11 cellular contexts compared by ENCODE assay signal in the genomic region with DNA sequence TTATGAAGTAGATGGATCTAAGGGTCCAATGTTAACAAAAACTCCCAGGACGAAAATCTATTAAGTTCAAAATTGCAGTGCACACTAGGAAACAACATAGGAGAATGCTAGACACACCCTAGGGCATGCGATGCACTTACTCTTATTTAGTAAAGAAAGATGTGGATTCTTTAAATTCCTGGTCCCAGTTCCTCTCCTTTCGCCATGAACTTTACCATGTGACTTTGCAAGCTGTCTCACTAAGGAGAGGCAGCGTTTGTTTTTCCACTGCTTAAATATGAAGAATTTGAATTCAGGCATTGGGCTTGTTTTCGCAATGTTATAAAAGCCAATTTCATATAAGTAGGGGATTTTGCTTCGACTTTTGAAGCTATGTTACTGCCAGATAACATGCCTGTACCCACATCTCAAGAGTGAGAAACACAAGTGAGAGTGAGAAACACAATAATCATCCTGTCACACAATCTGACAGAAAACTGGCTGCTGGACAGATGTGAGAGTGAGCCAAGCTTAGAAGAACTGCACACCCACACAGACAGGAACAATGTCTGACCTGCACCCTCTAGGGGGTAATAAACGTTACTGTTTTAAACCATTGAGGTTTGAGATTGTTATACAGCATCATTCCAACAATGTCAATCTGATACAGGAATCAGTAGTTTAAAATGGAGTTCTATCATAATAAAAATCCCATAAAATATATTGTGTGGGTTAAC.
DNase-seq lines count a peak whose midpoint lies in the region; ATAC-seq and TF ChIP-seq lines count a peak whose summit lies in the region.
"Had no signal": no experiment of that assay in that cellular context is flagged by ENCODE, and none has a peak within 500 bp of the region (broad histone marks: within the 10 kb centered on the region; RNA-seq: fewer than 3 reads in every experiment).

No MANE protein-coding gene starts in this region.

- H3K36me3 Mint-ChIP-seq in activated CD4-positive, alpha-beta T cell treated with anti-CD3 and anti-CD28 coated beads, Interleukin-2, amount 10 ng/mL, durations not matched to agents 7 days and 5 days (ENCODE audit: low read depth) = no peaks in the 10 kb centered on the region

- H2AFZ ChIP-seq in fibroblast of lung (ENCODE audit: low read length) = no peak overlapping the region

- no peaks in the 10 kb centered on the region for H3K36me3 ChIP-seq in fibroblast of lung (ENCODE audit: control insufficient read depth, insufficient read depth, low read length)

- H3K4me3 ChIP-seq in fibroblast of lung (replicated peaks in 1 of 4; ENCODE audit: control extremely low read depth in 1 of 4, insufficient read depth in 1 of 4, low read depth in 3 of 4, low read length in 4 of 4) (no peak overlapping the region), skeletal muscle cell (ENCODE audit: low read depth, low read length) (no peak overlapping the region)
- H3K4me3 ChIP-seq: testis had no signal

- H3K4me1 ChIP-seq in fibroblast of lung (ENCODE audit: control insufficient read depth, extremely low read depth, insufficient read depth, low read length) = no peaks in the 10 kb centered on the region
- H3K4me1 ChIP-seq: testis had no signal

- CTCF ChIA-PET in activated CD4-positive, alpha-beta T cell treated with anti-CD3 and anti-CD28 coated beads, Interleukin-2, amount 10 ng/mL, durations not matched to agents 7 days and 5 days (lab: Charles Lee) = no interaction called here

- H3K79me2 ChIP-seq in fibroblast of lung (ENCODE audit: control insufficient read depth, insufficient read depth, low read length) = no peaks in the 10 kb centered on the region

- no peaks in the 10 kb centered on the region for H3K27me3 ChIP-seq in fibroblast of lung (ENCODE audit: control insufficient read depth, insufficient read depth, low read length)
- H3K27me3 ChIP-seq: testis had no signal

- no peaks in the 10 kb centered on the region for H3K9me3 ChIP-seq in fibroblast of lung (ENCODE audit: control insufficient read depth, insufficient read depth, low read depth, low read length)
- H3K9me3 ChIP-seq: testis had no signal

- H3K27me3 Mint-ChIP-seq in activated CD4-positive, alpha-beta T cell treated with anti-CD3 and anti-CD28 coated beads, Interleukin-2, amount 10 ng/mL, durations not matched to agents 7 days and 5 days = no peaks in the 10 kb centered on the region

- no peak overlapping the region for H3K27ac ChIP-seq in fibroblast of lung (ENCODE audit: insufficient read depth, low read length)
- H3K27ac ChIP-seq: testis had no signal

- POLR2A ChIA-PET in activated CD4-positive, alpha-beta T cell treated with anti-CD3 and anti-CD28 coated beads, Interleukin-2, amount 10 ng/mL, durations not matched to agents 7 days and 5 days (lab: Charles Lee) = no interaction called here

- H3K9ac ChIP-seq in fibroblast of lung (ENCODE audit: insufficient read depth, low read length) = no peak overlapping the region

- ATAC-seq in HG02571 (IDR thresholded peaks at IDR 0.05; ENCODE audit: unreplicated experiment) = no peak

- H4K20me1 ChIP-seq in fibroblast of lung (ENCODE audit: control insufficient read depth, extremely low read depth, insufficient read depth, low read length) = no peaks in the 10 kb centered on the region

- H3K4me1 Mint-ChIP-seq in activated CD4-positive, alpha-beta T cell treated with anti-CD3 and anti-CD28 coated beads, Interleukin-2, amount 10 ng/mL, durations not matched to agents 7 days and 5 days = peaks cover 6% of the 10 kb centered on the region

- TF ChIP-seq CTCF in LNCAP (IDR thresholded peaks at IDR 0.05) (peak; percentile 37; the same call in 1 of the 2 replicates), fibroblast of lung (conservative IDR thresholded peaks at IDR 0.05 in 1 of 2, IDR thresholded peaks at IDR 0.05 in 1 of 2; ENCODE audit: low read depth in 1 of 2, low read length in 2 of 2) (peak in 1 of 2 donors; percentile 26)

- peak; percentile 7 for DNase-seq in activated CD4-positive, alpha-beta T cell treated with anti-CD3 and anti-CD28 coated beads, Interleukin-2, amount 10 ng/mL, durations not matched to agents 7 days and 5 days
- DNase-seq in activated CD4-positive, alpha-beta T cell treated with anti-CD3 and anti-CD28 coated beads, Interleukin-2, amount 50 U/mL, for 1 hour = no peak
- DNase-seq in fibroblast of lung (ENCODE audit: low read depth in 2 of 2) = peak; percentile 12 to 55
- peak; percentile 75 for DNase-seq in skeletal muscle cell (ENCODE audit: low read depth)
- no peak for DNase-seq in mesenteric fat pad (ENCODE audit: low spot score)
- DNase-seq in GF-D8 (lab: John Stamatoyannopoulos, UW) = no peak
- DNase-seq: activated CD4-positive, CD25-positive, alpha-beta regulatory T cell; cerebellar nuclear complex; testis had no signal

- H3K4me2 ChIP-seq in fibroblast of lung (ENCODE audit: extremely low read depth, insufficient read depth, low read length) = no peak overlapping the region

- no peaks in the 10 kb centered on the region for H3K9me3 Mint-ChIP-seq in activated CD4-positive, alpha-beta T cell treated with anti-CD3 and anti-CD28 coated beads, Interleukin-2, amount 10 ng/mL, durations not matched to agents 7 days and 5 days

- H3K4me3 Mint-ChIP-seq in activated CD4-positive, alpha-beta T cell treated with anti-CD3 and anti-CD28 coated beads, Interleukin-2, amount 10 ng/mL, durations not matched to agents 7 days and 5 days = no peak overlapping the region

- no peak overlapping the region for H3K27ac Mint-ChIP-seq in activated CD4-positive, alpha-beta T cell treated with anti-CD3 and anti-CD28 coated beads, Interleukin-2, amount 10 ng/mL, durations not matched to agents 7 days and 5 days

Comparison
In these comparisons a context has a peak if more than half of its experiments do, and no peak if none do; other contexts are left out.
1. DNase-seq: peak in activated CD4-positive, alpha-beta T cell treated with anti-CD3 and anti-CD28 coated beads, Interleukin-2, amount 10 ng/mL, durations not matched to agents 7 days and 5 days (single experiment), fibroblast of lung (2 of 2) and skeletal muscle cell (single experiment); none in activated CD4-positive, alpha-beta T cell treated with anti-CD3 and anti-CD28 coated beads, Interleukin-2, amount 50 U/mL, for 1 hour (single experiment), mesenteric fat pad (single experiment) and GF-D8 (single experiment).